25 cellular contexts compared by ENCODE assay signal in genomic region chr6:128437685-128438084, GRCh38.
"Had no signal": no experiment of that assay in that cellular context is flagged by ENCODE, and none has a peak within 500 bp of the region (broad histone marks: within the 10 kb centered on the region; RNA-seq: fewer than 3 reads in every experiment).

No MANE protein-coding gene starts in this region.

- H3K9me3 Mint-ChIP-seq: activated CD4-positive, alpha-beta T cell treated with anti-CD3 and anti-CD28 coated beads, Interleukin-2, amount 10 ng/mL, durations not matched to agents 24 days and 14 days; activated naive CD4-positive, alpha-beta T cell treated with anti-CD3 and anti-CD28 coated beads, Interleukin-2, amount 50 U/mL, for 24 hours; activated T-helper 2 cell treated with anti-CD3 and anti-CD28 coated beads, Interferon-gamma antibody, Interleukin-2, Interleukin-4, amounts not matched to agents 10 μg/mL and 5 μg/mL and 100 μg/mL, durations not matched to agents 14 hours and 24 hours and 36 hours had no signal

- H3K4me1 Mint-ChIP-seq: activated CD4-positive, alpha-beta T cell treated with anti-CD3 and anti-CD28 coated beads, Interleukin-2, amount 10 ng/mL, durations not matched to agents 24 days and 14 days; activated naive CD4-positive, alpha-beta T cell treated with anti-CD3 and anti-CD28 coated beads, Interleukin-2, amount 50 U/mL, for 24 hours had no signal

- H3K27ac Mint-ChIP-seq: activated CD4-positive, alpha-beta T cell treated with anti-CD3 and anti-CD28 coated beads, Interleukin-2, amount 10 ng/mL, durations not matched to agents 24 days and 14 days; activated CD8-positive, alpha-beta T cell treated with anti-CD3 and anti-CD28 coated beads for 36 hours; activated naive CD4-positive, alpha-beta T cell treated with anti-CD3 and anti-CD28 coated beads, Interleukin-2, amount 50 U/mL, for 24 hours; activated naive CD8-positive, alpha-beta T cell treated with anti-CD3 and anti-CD28 coated beads, Interleukin-2, amount 10 ng/mL, durations not matched to agents 7 days and 5 days; activated T-helper 2 cell treated with anti-CD3 and anti-CD28 coated beads, Interferon-gamma antibody, Interleukin-2, Interleukin-4, amounts not matched to agents 10 μg/mL and 5 μg/mL and 100 μg/mL, durations not matched to agents 14 hours and 24 hours and 36 hours had no signal

- DNase-seq: activated CD4-positive, alpha-beta T cell treated with anti-CD3 and anti-CD28 coated beads, Interleukin-2, amount 10 ng/mL, durations not matched to agents 24 days and 14 days; activated CD4-positive, alpha-beta T cell treated with anti-CD3 and anti-CD28 coated beads, Interleukin-2, amount 50 U/mL, for 4 hours; activated CD8-positive, alpha-beta T cell treated with anti-CD3 and anti-CD28 coated beads for 36 hours; activated gamma-delta T cell; activated naive CD4-positive, alpha-beta T cell treated with Interleukin-2 at 50 U/mL for 16 hours; activated naive CD8-positive, alpha-beta T cell treated with anti-CD3 and anti-CD28 coated beads, Interleukin-2, amount 10 ng/mL, durations not matched to agents 7 days and 5 days; activated T-cell treated with anti-CD3 and anti-CD28 coated beads, Interleukin-2, amount 50 U/mL, for 1 hour; KG1; MM.1S; MV-4-11; NCI-H1092; NCI-H1436 treated with DMSO at 0.1 percent for 48 hours; NCI-H1694 treated with DMSO at 0.1 percent for 48 hours; NCI-H2029; NCI-H345; NCI-H524 treated with DMSO at 0.1 percent for 48 hours; NCI-H748 treated with DMSO at 0.1 percent for 48 hours; NK-92 treated with Interleukin-12 subunit alpha and Interleukin-12 subunit beta, amount 100 ng/mL, for 24 hours; PC-3; Peyer's patch; SIG-M5; T1000; WERI-Rb-1 had no signal

- H3K27me3 Mint-ChIP-seq: activated CD4-positive, alpha-beta T cell treated with anti-CD3 and anti-CD28 coated beads, Interleukin-2, amount 10 ng/mL, durations not matched to agents 24 days and 14 days; activated CD8-positive, alpha-beta T cell treated with anti-CD3 and anti-CD28 coated beads for 36 hours; activated naive CD8-positive, alpha-beta T cell treated with anti-CD3 and anti-CD28 coated beads, Interleukin-2, amount 10 ng/mL, durations not matched to agents 7 days and 5 days had no signal

- H3K36me3 Mint-ChIP-seq: activated naive CD4-positive, alpha-beta T cell treated with anti-CD3 and anti-CD28 coated beads, Interleukin-2, amount 50 U/mL, for 24 hours; activated naive CD8-positive, alpha-beta T cell treated with anti-CD3 and anti-CD28 coated beads, Interleukin-2, amount 10 ng/mL, durations not matched to agents 7 days and 5 days had no signal

- ATAC-seq: activated CD8-positive, alpha-beta T cell treated with anti-CD3 and anti-CD28 coated beads for 36 hours; PC-3 had no signal

- H3K4me3 Mint-ChIP-seq: activated CD4-positive, alpha-beta T cell treated with anti-CD3 and anti-CD28 coated beads, Interleukin-2, amount 10 ng/mL, durations not matched to agents 24 days and 14 days; activated CD8-positive, alpha-beta T cell treated with anti-CD3 and anti-CD28 coated beads for 36 hours; activated naive CD4-positive, alpha-beta T cell treated with anti-CD3 and anti-CD28 coated beads, Interleukin-2, amount 50 U/mL, for 24 hours; activated naive CD8-positive, alpha-beta T cell treated with anti-CD3 and anti-CD28 coated beads, Interleukin-2, amount 10 ng/mL, durations not matched to agents 7 days and 5 days had no signal
